ENCODE assay signal across 8 cellular contexts in the genomic region with DNA sequence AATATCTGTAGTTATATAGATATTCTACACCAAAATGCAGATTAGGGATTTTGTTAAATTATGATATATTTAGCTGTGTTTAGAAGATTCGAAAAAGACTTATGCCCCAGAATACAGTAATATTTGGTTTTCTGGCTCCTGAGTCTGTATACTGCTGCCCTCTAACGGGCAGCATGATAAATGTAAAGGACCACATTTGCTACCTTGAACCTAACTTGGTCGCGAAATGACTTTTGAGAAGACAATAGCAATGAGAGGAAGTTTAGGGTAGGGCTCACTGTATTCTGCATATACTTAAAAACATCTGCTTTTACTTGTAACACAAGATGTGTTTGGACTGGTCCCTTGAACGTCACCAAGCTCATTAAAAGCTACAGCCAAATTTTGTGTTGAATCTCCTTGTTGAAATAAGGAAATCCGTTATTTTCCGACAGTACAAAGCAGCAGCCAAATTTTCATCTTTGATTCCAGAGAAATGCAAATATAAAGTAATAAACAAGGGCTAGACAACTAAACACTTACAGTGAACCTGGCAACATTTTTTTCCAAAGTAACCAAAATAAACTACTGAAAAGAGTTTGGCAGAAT.
DNase-seq lines count a peak whose midpoint lies in the region; ATAC-seq, FAIRE-seq and TF ChIP-seq lines count a peak whose summit lies in the region.

No MANE protein-coding gene starts in this region.

- no peaks in the 10 kb centered on the region for H3K4me1 ChIP-seq in hepatocyte (ENCODE audit: insufficient read depth)

- ATAC-seq in GM21515 (IDR thresholded peaks at IDR 0.05; ENCODE audit: unreplicated experiment) (peak; percentile 74), GM21786 (IDR thresholded peaks at IDR 0.05; ENCODE audit: unreplicated experiment) (no peak)

- DNase-seq in D721Med (ENCODE audit: insufficient read length, low spot score): no peak
- DNase-seq in NCI-H2227 treated with DMSO at 0.1 percent for 48 hours (lab: John Stamatoyannopoulos, UW): peak; percentile 33
- peak; percentile 50 for DNase-seq in amniotic epithelial cell (ENCODE audit: low read depth)
- peak; percentile 61 for DNase-seq in hepatocyte (ENCODE audit: low spot score)
- peak; percentile 6 for DNase-seq in stimulated activated CD4-positive, alpha-beta T cell treated with anti-CD3 and anti-CD28 coated beads, Interleukin-2, amount 100 ng/mL, for 4 hours (ENCODE audit: low read depth)
- DNase-seq in NCI-H345 (lab: John Stamatoyannopoulos, UW): no peak

- no peak overlapping the region for H3K27ac ChIP-seq in hepatocyte

- H4K20me1 ChIP-seq in hepatocyte (ENCODE audit: insufficient read depth, poor library complexity, severe bottlenecking): no peaks in the 10 kb centered on the region

- H3K79me2 ChIP-seq in hepatocyte: no peaks in the 10 kb centered on the region

- H2AFZ ChIP-seq in hepatocyte: no peak overlapping the region

- H3K9me3 ChIP-seq in hepatocyte (ENCODE audit: low read depth): no peaks in the 10 kb centered on the region

- H3K27me3 ChIP-seq in hepatocyte: no peaks in the 10 kb centered on the region

- TF ChIP-seq CTCF in D721Med (IDR thresholded peaks at IDR 0.05; ENCODE audit: insufficient read depth, missing control alignments): peak; percentile 79
- peak; percentile 81 for TF ChIP-seq CTCF in hepatocyte (IDR thresholded peaks at IDR 0.05; ENCODE audit: poor library complexity)

- no peaks in the 10 kb centered on the region for H3K36me3 ChIP-seq in hepatocyte (replicated peaks; ENCODE audit: insufficient read depth, low read depth)

- no peaks in the 10 kb centered on the region for H3K9me2 ChIP-seq in hepatocyte (replicated peaks; ENCODE audit: insufficient read depth)

- 40% methylated on average over 7 of the region's 7 CpGs for WGBS in hepatocyte (ENCODE audit: low lambda C conversion rate, missing lambda C conversion rate)

- no peak overlapping the region for H3K4me3 ChIP-seq in hepatocyte

- H3K4me2 ChIP-seq in hepatocyte: no peak overlapping the region

- FAIRE-seq in D721Med (lab: Jason Lieb, UNC): no peak

Comparison
In these comparisons a context has a peak if more than half of its experiments do, and no peak if none do; other contexts are left out.
1. DNase-seq: peak in NCI-H2227 treated with DMSO at 0.1 percent for 48 hours (single experiment), amniotic epithelial cell (single experiment), hepatocyte (single experiment) and stimulated activated CD4-positive, alpha-beta T cell treated with anti-CD3 and anti-CD28 coated beads, Interleukin-2, amount 100 ng/mL, for 4 hours (single experiment); none in D721Med (single experiment) and NCI-H345 (single experiment).